20 cellular contexts compared by ENCODE assay signal in the genomic region with DNA sequence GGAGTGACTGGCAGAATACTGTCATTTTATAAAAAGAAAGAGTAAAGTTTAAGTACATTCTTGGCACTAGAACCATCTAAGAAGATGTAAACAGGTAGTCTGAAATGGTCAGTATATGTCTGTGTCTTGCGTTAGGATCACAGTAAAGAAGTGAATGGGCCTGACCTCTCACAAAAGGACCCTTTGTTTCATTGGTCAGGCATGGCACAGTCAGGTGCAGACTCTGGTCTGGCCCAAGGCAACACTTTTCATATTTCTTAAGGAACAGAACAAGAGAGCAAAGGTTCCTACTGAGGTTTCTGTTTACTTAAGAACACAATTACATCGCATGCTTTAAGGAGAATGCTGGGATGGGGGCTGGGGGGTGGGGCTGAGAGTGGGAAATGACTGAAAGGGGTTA. TPM values are rescaled to one million over a fixed set of nuclear protein-coding genes. Genes with fewer than 3 reads are reported as not detected.
DNase-seq lines count a peak whose midpoint lies in the region; ATAC-seq and TF ChIP-seq lines count a peak whose summit lies in the region.
"Had no signal": no experiment of that assay in that cellular context is flagged by ENCODE, and none has a peak within 500 bp of the region (broad histone marks: within the 10 kb centered on the region; RNA-seq: fewer than 3 reads in every experiment).

No MANE protein-coding gene starts in this region.

- ATAC-seq in left colon (peak; percentile 76), HG03175 (IDR thresholded peaks at IDR 0.05; ENCODE audit: unreplicated experiment) (no peak), HG03354 (IDR thresholded peaks at IDR 0.05; ENCODE audit: poor library complexity, severe bottlenecking, unreplicated experiment) (no peak)
- ATAC-seq: CD8-positive, alpha-beta T cell had no signal

- no peak for TF ChIP-seq POLR2A in breast epithelium (IDR thresholded peaks at IDR 0.05)

- H3K36me3 Mint-ChIP-seq in MCF 10A (ENCODE audit: insufficient read depth, unreplicated experiment) = peaks cover 13% of the 10 kb centered on the region

- H3K27ac Mint-ChIP-seq in MCF 10A (ENCODE audit: low read depth, unreplicated experiment) = peak overlapping the region; percentile 15
- H3K27ac Mint-ChIP-seq: CD8-positive, alpha-beta T cell had no signal

- no peak overlapping the region for H3K4me3 ChIP-seq in breast epithelium
- no peak overlapping the region for H3K4me3 ChIP-seq in right atrium auricular region
- H3K4me3 ChIP-seq: BLaER1 had no signal

- CTCF ChIA-PET in MCF 10A (lab: Yijun Ruan, JAX) = interaction anchor here (1.0 to 1.9 kb wide), 2 partner anchors 48 to 52 kb away, joined by 5 read pairs; a partner anchor contains a TSS

- H3K4me3 Mint-ChIP-seq in MCF 10A (ENCODE audit: unreplicated experiment) = no peak overlapping the region
- H3K4me3 Mint-ChIP-seq: CD8-positive, alpha-beta T cell had no signal

- H3K4me1 Mint-ChIP-seq in MCF 10A (ENCODE audit: insufficient read depth, unreplicated experiment) = peaks cover 16% of the 10 kb centered on the region

- POLR2A ChIA-PET in MCF 10A (lab: Yijun Ruan, JAX) = interaction anchor here (0.7 to 1.1 kb wide), 2 partner anchors 14 to 48 kb away, joined by 3 read pairs; no protein-coding TSS in a partner anchor

- no peaks in the 10 kb centered on the region for H3K9me3 ChIP-seq in breast epithelium
- no peaks in the 10 kb centered on the region for H3K9me3 ChIP-seq in right atrium auricular region
- H3K9me3 ChIP-seq: BLaER1, SK-N-SH had no signal

- no peaks in the 10 kb centered on the region for H3K4me1 ChIP-seq in breast epithelium
- no peaks in the 10 kb centered on the region for H3K4me1 ChIP-seq in right atrium auricular region
- H3K4me1 ChIP-seq: BLaER1 had no signal

- DNase-seq in MCF 10A (ENCODE audit: unreplicated experiment) = no peak
- no peak for DNase-seq in breast epithelium (ENCODE audit: low spot score in 2 of 2)
- DNase-seq in left colon = no peak
- no peak for DNase-seq in right atrium auricular region (ENCODE audit: low spot score)
- DNase-seq in activated CD4-positive, alpha-beta T cell treated with anti-CD3 and anti-CD28 coated beads, Interleukin-2, amount 50 U/mL, for 4 hours = no peak
- DNase-seq: CD8-positive, alpha-beta T cell; Kasumi-1; MM.1S; NCI-H1092 treated with DMSO at 0.1 percent for 48 hours; NCI-H146; NCI-H2029 treated with DMSO at 0.1 percent for 48 hours; NCI-H446 treated with DMSO at 0.1 percent for 48 hours; NCI-H748 treated with DMSO at 0.1 percent for 48 hours; SHP77; SK-N-SH had no signal

- H3K27me3 Mint-ChIP-seq in MCF 10A (ENCODE audit: insufficient read depth, unreplicated experiment) = peaks cover 23% of the 10 kb centered on the region

- TF ChIP-seq CTCF in MCF 10A (IDR thresholded peaks at IDR 0.05; ENCODE audit: unreplicated experiment) (no peak), breast epithelium (IDR thresholded peaks at IDR 0.05) (no peak), VCaP (conservative IDR thresholded peaks at IDR 0.05) (no peak), right atrium auricular region (IDR thresholded peaks at IDR 0.05) (no peak)

- intact Hi-C loops in MCF 10A (cut with micrococcal nuclease) (no loop called here), breast epithelium (cut with DNase I; ENCODE audit: low total_unique reads) (no loop called here), left colon (cut with DNase I, micrococcal nuclease) (no loop called here)

- H3K36me3 ChIP-seq in breast epithelium (no peaks in the 10 kb centered on the region), right atrium auricular region (no peaks in the 10 kb centered on the region)
- H3K36me3 ChIP-seq: BLaER1 had no signal

- H3K27ac ChIP-seq in breast epithelium = no peak overlapping the region
- peak overlapping the region; percentile 84 for H3K27ac ChIP-seq in VCaP
- no peak overlapping the region for H3K27ac ChIP-seq in right atrium auricular region
- H3K27ac ChIP-seq: BLaER1 had no signal

- H3K27me3 ChIP-seq in breast epithelium (peaks cover 0 to 4% of the 10 kb centered on the region in 2 donors), right atrium auricular region (no peaks in the 10 kb centered on the region)
- H3K27me3 ChIP-seq: BLaER1 had no signal

- BruUV-seq in MCF 10A (replicated peaks; lab: Mats Ljungman, UMichigan) = no TSS peak

- no peaks in the 10 kb centered on the region for H3K9me3 Mint-ChIP-seq in MCF 10A (ENCODE audit: unreplicated experiment)
- H3K9me3 Mint-ChIP-seq: CD8-positive, alpha-beta T cell had no signal

RNA-seq across cellular contexts. Expression of a gene that starts 48.1 kb away (rescaled TPM):
- 18.9 and 23.8 TPM in 2 replicates for total RNA-seq in MCF 10A (2022)
- total RNA-seq in breast epithelium = 10 to 100 TPM; 33.1 to 40.3 (median 38.6) TPM
- 10 to 100 TPM in 1 of 2 donors, 1 to 10 TPM in 1; 7.8 to 14.1 TPM for total RNA-seq in left colon
- total RNA-seq in right atrium auricular region = 10 to 100 TPM in 1 of 2 donors, 1 to 10 TPM in 1; 4.6 to 11.0 TPM

RNA-seq across cellular contexts. Expression of a gene that starts 58.5 kb away (rescaled TPM):
- total RNA-seq in MCF 10A (2022) (7.4 and 9.4 TPM in 2 replicates), breast epithelium (100 to 1,000 TPM; 108 to 415 (median 168) TPM), left colon (10 to 100 TPM; 11.9 to 26.0 TPM), right atrium auricular region (10 to 100 TPM; 75.7 to 81.8 TPM)
- total RNA-seq: CD8-positive, alpha-beta T cell; OCI-LY7 had no signal
